Comparison of ENCODE assay signal across 29 cellular contexts in the genomic region with DNA sequence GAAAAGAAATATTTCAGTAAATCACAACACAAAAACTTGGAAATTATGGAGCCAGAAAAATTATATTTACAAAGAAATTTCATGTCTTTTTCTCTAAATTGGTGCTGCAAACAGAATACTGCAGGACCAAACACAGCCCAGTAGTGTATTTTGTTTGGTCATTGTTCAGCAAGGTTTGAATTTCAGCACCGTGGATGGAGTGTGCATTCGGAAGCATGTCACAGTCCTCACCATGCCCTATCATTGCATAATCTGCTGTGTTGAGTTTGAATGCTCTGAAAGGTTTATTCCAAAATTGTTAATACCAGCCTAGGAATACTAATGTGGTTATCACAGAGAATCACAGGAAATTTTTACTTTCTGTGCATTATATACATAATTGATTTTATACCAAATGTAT.
"Had no signal": no experiment of that assay in that cellular context is flagged by ENCODE, and none has a peak within 500 bp of the region (broad histone marks: within the 10 kb centered on the region; RNA-seq: fewer than 3 reads in every experiment).

No MANE protein-coding gene starts in this region.

- H3K4me3 ChIP-seq: left lung, lung, pancreas, prostate gland, skin epidermis, stomach, testis, thyroid gland, transverse colon, upper lobe of left lung, vagina had no signal

- ATAC-seq: left colon; left lung; natural killer cell; pancreas; right cardiac atrium; sciatic nerve; stimulated activated naive B cell treated with anti-CD40 and anti-IgM and Interleukin-4, amounts not matched to agents 10 μg/mL and 1 μg/mL and 100 μg/mL, for 72 hours; stimulated activated naive CD8-positive, alpha-beta T cell treated with anti-CD3 and anti-CD28 coated beads, Interleukin-15, Interleukin-2, amounts not matched to agents 100 U/mL and 50 U/mL, for 24 hours had no signal

- DNase-seq: hypothalamus; immature natural killer cell; kidney; left colon; left lung; mesendoderm; naive B cell; natural killer cell; nephron progenitor cell; pancreas; posterior cingulate gyrus; retina; right cardiac atrium; stimulated activated CD4-positive, alpha-beta T cell treated with anti-CD3 and anti-CD28 coated beads, Interleukin-12 subunit alpha, Interleukin-12 subunit beta, amount 100 ng/mL, for 4 hours; stimulated activated CD4-positive, alpha-beta T cell treated with anti-CD3 and anti-CD28 coated beads, Interleukin-15, amount 100 ng/mL, for 24 hours; stimulated activated CD4-positive, alpha-beta T cell treated with anti-CD3 and anti-CD28 coated beads, Interleukin-2, amount 100 ng/mL, for 24 hours; stimulated activated CD4-positive, alpha-beta T cell treated with anti-CD3 and anti-CD28 coated beads, Interleukin-4, amount 100 ng/mL, for 1 hour; stimulated activated naive B cell treated with anti-CD40 and anti-IgM and Interleukin-4, amounts not matched to agents 10 μg/mL and 1 μg/mL and 100 μg/mL, for 72 hours; stimulated activated naive CD8-positive, alpha-beta T cell treated with anti-CD3 and anti-CD28 coated beads, Interleukin-15, Interleukin-2, amounts not matched to agents 100 U/mL and 50 U/mL, for 24 hours; stomach; testis; thyroid gland; transverse colon; upper lobe of left lung had no signal
